In the genomic region with DNA sequence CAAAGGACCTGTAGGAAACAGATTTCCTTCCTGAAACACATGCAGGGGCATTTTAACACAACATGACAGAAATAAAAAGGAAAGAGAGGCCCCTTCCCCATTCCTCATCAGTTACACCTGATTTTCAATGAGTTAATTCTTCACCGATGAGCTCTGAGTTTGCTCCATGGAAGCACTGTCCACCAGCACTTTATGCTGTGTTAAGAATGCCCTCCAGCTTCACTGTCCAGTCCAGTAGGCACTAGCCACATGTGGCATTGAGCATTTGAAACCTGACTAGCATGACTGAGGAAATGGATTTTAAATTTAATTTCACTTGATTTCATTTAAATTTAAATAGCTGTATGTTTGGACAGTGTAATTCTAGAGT, we compare ENCODE assay signal across 2 cellular contexts.
TF ChIP-seq lines count a peak whose summit lies in the region.

No MANE protein-coding gene starts in this region.

TF ChIP-seq in SK-N-SH, 30 proteins besides CTCF, POLR2A, EP300 and RAD21:
- no peak for TF ChIP-seq GATA2 (CRISPR knock-in tag; IDR thresholded peaks at IDR 0.05)
- no peak for TF ChIP-seq RFX5 (IDR thresholded peaks at IDR 0.05; ENCODE audit: low read length)
- TF ChIP-seq SMC3 (IDR thresholded peaks at IDR 0.05; ENCODE audit: low read depth, low read length): no peak
- no peak for TF ChIP-seq NRF1 (IDR thresholded peaks at IDR 0.05; ENCODE audit: low read depth, low read length)
- TF ChIP-seq REST (IDR thresholded peaks at IDR 0.05; ENCODE audit: low read depth, low read length): no peak
- no peak for TF ChIP-seq EZH2phosphoT487 (IDR thresholded peaks at IDR 0.05; ENCODE audit: borderline replicate concordance, low read depth)
- no peak for TF ChIP-seq POLR2AphosphoS5 (IDR thresholded peaks at IDR 0.05; ENCODE audit: low read depth, low read length)
- TF ChIP-seq USF2 (IDR thresholded peaks at IDR 0.05; ENCODE audit: borderline replicate concordance, low read depth, low read length): no peak
- TF ChIP-seq FOSL2 (IDR thresholded peaks at IDR 0.05; ENCODE audit: borderline replicate concordance, low read depth): no peak
- no peak for TF ChIP-seq MAX (IDR thresholded peaks at IDR 0.05; ENCODE audit: low read depth)
- no peak for TF ChIP-seq JUND (IDR thresholded peaks at IDR 0.05)
- TF ChIP-seq RXRA (IDR thresholded peaks at IDR 0.05; ENCODE audit: borderline replicate concordance, low read depth): no peak
- no peak for TF ChIP-seq YY1 (IDR thresholded peaks at IDR 0.05; ENCODE audit: low read depth)
- no peak for TF ChIP-seq TCF12 (IDR thresholded peaks at IDR 0.05)
- TF ChIP-seq, protein P1, sequence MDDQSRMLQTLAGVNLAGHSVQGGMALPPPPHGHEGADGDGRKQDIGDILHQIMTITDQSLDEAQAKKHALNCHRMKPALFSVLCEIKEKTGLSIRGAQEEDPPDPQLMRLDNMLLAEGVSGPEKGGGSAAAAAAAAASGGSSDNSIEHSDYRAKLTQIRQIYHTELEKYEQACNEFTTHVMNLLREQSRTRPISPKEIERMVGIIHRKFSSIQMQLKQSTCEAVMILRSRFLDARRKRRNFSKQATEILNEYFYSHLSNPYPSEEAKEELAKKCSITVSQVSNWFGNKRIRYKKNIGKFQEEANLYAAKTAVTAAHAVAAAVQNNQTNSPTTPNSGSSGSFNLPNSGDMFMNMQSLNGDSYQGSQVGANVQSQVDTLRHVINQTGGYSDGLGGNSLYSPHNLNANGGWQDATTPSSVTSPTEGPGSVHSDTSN (IDR thresholded peaks at IDR 0.05): no peak
- TF ChIP-seq, protein P2, sequence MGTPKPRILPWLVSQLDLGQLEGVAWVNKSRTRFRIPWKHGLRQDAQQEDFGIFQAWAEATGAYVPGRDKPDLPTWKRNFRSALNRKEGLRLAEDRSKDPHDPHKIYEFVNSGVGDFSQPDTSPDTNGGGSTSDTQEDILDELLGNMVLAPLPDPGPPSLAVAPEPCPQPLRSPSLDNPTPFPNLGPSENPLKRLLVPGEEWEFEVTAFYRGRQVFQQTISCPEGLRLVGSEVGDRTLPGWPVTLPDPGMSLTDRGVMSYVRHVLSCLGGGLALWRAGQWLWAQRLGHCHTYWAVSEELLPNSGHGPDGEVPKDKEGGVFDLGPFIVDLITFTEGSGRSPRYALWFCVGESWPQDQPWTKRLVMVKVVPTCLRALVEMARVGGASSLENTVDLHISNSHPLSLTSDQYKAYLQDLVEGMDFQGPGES (IDR thresholded peaks at IDR 0.05; ENCODE audit: low read depth, low read length): no peak
- TF ChIP-seq RCOR1 (IDR thresholded peaks at IDR 0.05; ENCODE audit: low read length): no peak

TF ChIP-seq in SK-N-SH treated with all-trans-retinoic acid at 6 μM for 48 hours, 23 proteins besides CTCF, POLR2A, EP300 and RAD21:
- no peak for TF ChIP-seq ZFP3 (CRISPR knock-in tag; IDR thresholded peaks at IDR 0.05)
- no peak for TF ChIP-seq ZC3H10 (CRISPR knock-in tag; IDR thresholded peaks at IDR 0.05)
- TF ChIP-seq CSDC2 (CRISPR knock-in tag; IDR thresholded peaks at IDR 0.05): no peak
- TF ChIP-seq ESRRG (CRISPR knock-in tag; IDR thresholded peaks at IDR 0.05): no peak
- TF ChIP-seq GLIS3 (CRISPR knock-in tag; IDR thresholded peaks at IDR 0.05): no peak
